ENCODE assay signal across 1 cellular context in genomic region chr19:48997972-48998371, GRCh38.
TF ChIP-seq lines count a peak whose summit lies in the region.

No MANE protein-coding gene starts in this region.

TF ChIP-seq in HepG2, 621 proteins besides CTCF, POLR2A, EP300 and RAD21 (continued from another document and continues in another):
- TF ChIP-seq, protein P1, sequence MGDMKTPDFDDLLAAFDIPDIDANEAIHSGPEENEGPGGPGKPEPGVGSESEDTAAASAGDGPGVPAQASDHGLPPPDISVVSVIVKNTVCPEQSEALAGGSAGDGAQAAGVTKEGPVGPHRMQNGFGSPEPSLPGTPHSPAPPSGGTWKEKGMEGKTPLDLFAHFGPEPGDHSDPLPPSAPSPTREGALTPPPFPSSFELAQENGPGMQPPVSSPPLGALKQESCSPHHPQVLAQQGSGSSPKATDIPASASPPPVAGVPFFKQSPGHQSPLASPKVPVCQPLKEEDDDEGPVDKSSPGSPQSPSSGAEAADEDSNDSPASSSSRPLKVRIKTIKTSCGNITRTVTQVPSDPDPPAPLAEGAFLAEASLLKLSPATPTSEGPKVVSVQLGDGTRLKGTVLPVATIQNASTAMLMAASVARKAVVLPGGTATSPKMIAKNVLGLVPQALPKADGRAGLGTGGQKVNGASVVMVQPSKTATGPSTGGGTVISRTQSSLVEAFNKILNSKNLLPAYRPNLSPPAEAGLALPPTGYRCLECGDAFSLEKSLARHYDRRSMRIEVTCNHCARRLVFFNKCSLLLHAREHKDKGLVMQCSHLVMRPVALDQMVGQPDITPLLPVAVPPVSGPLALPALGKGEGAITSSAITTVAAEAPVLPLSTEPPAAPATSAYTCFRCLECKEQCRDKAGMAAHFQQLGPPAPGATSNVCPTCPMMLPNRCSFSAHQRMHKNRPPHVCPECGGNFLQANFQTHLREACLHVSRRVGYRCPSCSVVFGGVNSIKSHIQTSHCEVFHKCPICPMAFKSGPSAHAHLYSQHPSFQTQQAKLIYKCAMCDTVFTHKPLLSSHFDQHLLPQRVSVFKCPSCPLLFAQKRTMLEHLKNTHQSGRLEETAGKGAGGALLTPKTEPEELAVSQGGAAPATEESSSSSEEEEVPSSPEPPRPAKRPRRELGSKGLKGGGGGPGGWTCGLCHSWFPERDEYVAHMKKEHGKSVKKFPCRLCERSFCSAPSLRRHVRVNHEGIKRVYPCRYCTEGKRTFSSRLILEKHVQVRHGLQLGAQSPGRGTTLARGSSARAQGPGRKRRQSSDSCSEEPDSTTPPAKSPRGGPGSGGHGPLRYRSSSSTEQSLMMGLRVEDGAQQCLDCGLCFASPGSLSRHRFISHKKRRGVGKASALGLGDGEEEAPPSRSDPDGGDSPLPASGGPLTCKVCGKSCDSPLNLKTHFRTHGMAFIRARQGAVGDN (CRISPR knock-in tag; IDR thresholded peaks at IDR 0.05): peak; percentile 59
- TF ChIP-seq SAFB2 (CRISPR knock-in tag; IDR thresholded peaks at IDR 0.05; ENCODE audit: borderline replicate concordance, low read depth) (no peak), CSRNP1 (CRISPR knock-in tag; IDR thresholded peaks at IDR 0.05) (no peak), NRL (CRISPR knock-in tag; IDR thresholded peaks at IDR 0.05; ENCODE audit: borderline replicate concordance) (no peak), ZNF589 (CRISPR knock-in tag; conservative IDR thresholded peaks at IDR 0.05) (no peak), GATA4 (IDR thresholded peaks at IDR 0.05; ENCODE audit: borderline replicate concordance, low read depth) (no peak), EZH2 (conservative IDR thresholded peaks at IDR 0.05; ENCODE audit: low read depth, low read length) (no peak), RFXANK (CRISPR knock-in tag; IDR thresholded peaks at IDR 0.05) (no peak), SP1 (IDR thresholded peaks at IDR 0.05) (no peak), SP1 (CRISPR knock-in tag; IDR thresholded peaks at IDR 0.05) (no peak), ZC3H4 (CRISPR knock-in tag; IDR thresholded peaks at IDR 0.05; ENCODE audit: borderline replicate concordance) (no peak), SMC3 (IDR thresholded peaks at IDR 0.05; ENCODE audit: low read length) (peak; percentile 25; the same call in 1 of the 2 replicates), IRX3 (CRISPR knock-in tag; IDR thresholded peaks at IDR 0.05; ENCODE audit: borderline replicate concordance, low read depth) (no peak), HNRNPUL1 (IDR thresholded peaks at IDR 0.05; ENCODE audit: low read depth, low read length) (no peak), ZZZ3 (CRISPR knock-in tag; IDR thresholded peaks at IDR 0.05; ENCODE audit: borderline replicate concordance) (no peak), ZNF7 (CRISPR knock-in tag; IDR thresholded peaks at IDR 0.05) (no peak), DMAP1 (CRISPR knock-in tag; IDR thresholded peaks at IDR 0.05) (no peak), TBX2 (CRISPR knock-in tag; IDR thresholded peaks at IDR 0.05; ENCODE audit: borderline replicate concordance) (peak; percentile 26; the same call in 1 of the 2 replicates), TEAD2 (CRISPR knock-in tag; IDR thresholded peaks at IDR 0.05) (no peak), HNRNPH1 (optimal IDR thresholded peaks at IDR 0.05; ENCODE audit: low read depth, low read length) (no peak), SSRP1 (CRISPR knock-in tag; IDR thresholded peaks at IDR 0.05) (no peak), CBX5 (CRISPR knock-in tag; IDR thresholded peaks at IDR 0.05; ENCODE audit: borderline replicate concordance) (0 out of 2 replicates have a peak, but pooled peaks have one; percentile 30), HNRNPLL (IDR thresholded peaks at IDR 0.05; ENCODE audit: low read depth, low read length, poor library complexity, severe bottlenecking) (no peak), SRSF9 (IDR thresholded peaks at IDR 0.05; ENCODE audit: borderline replicate concordance, insufficient read depth, low read depth, low read length, poor library complexity, severe bottlenecking) (no peak), ZNF547 (CRISPR knock-in tag; IDR thresholded peaks at IDR 0.05) (no peak), TCF7 (IDR thresholded peaks at IDR 0.05; ENCODE audit: low read depth) (no peak), MXI1 (IDR thresholded peaks at IDR 0.05; ENCODE audit: borderline replicate concordance, low read depth, low read length) (no peak), ZBTB46 (CRISPR knock-in tag; IDR thresholded peaks at IDR 0.05; ENCODE audit: borderline replicate concordance) (no peak), ERF (CRISPR knock-in tag; IDR thresholded peaks at IDR 0.05) (no peak), MAZ (IDR thresholded peaks at IDR 0.05; ENCODE audit: borderline replicate concordance, low read depth, low read length) (no peak), MAZ (CRISPR knock-in tag; IDR thresholded peaks at IDR 0.05; ENCODE audit: low read depth) (no peak), MEIS1 (CRISPR knock-in tag; IDR thresholded peaks at IDR 0.05; ENCODE audit: borderline replicate concordance) (no peak), CCDC6 (CRISPR knock-in tag; IDR thresholded peaks at IDR 0.05) (no peak), ATF7-NPFF (CRISPR knock-in tag; IDR thresholded peaks at IDR 0.05; ENCODE audit: low read depth) (no peak), ARNTL (CRISPR knock-in tag; IDR thresholded peaks at IDR 0.05) (no peak), MTA1 (CRISPR knock-in tag; IDR thresholded peaks at IDR 0.05; ENCODE audit: borderline replicate concordance) (no peak)
- TF ChIP-seq, protein P2, sequence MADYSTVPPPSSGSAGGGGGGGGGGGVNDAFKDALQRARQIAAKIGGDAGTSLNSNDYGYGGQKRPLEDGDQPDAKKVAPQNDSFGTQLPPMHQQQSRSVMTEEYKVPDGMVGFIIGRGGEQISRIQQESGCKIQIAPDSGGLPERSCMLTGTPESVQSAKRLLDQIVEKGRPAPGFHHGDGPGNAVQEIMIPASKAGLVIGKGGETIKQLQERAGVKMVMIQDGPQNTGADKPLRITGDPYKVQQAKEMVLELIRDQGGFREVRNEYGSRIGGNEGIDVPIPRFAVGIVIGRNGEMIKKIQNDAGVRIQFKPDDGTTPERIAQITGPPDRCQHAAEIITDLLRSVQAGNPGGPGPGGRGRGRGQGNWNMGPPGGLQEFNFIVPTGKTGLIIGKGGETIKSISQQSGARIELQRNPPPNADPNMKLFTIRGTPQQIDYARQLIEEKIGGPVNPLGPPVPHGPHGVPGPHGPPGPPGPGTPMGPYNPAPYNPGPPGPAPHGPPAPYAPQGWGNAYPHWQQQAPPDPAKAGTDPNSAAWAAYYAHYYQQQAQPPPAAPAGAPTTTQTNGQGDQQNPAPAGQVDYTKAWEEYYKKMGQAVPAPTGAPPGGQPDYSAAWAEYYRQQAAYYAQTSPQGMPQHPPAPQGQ (CRISPR knock-in tag; IDR thresholded peaks at IDR 0.05; ENCODE audit: borderline replicate concordance): no peak
- TF ChIP-seq, protein P3, sequence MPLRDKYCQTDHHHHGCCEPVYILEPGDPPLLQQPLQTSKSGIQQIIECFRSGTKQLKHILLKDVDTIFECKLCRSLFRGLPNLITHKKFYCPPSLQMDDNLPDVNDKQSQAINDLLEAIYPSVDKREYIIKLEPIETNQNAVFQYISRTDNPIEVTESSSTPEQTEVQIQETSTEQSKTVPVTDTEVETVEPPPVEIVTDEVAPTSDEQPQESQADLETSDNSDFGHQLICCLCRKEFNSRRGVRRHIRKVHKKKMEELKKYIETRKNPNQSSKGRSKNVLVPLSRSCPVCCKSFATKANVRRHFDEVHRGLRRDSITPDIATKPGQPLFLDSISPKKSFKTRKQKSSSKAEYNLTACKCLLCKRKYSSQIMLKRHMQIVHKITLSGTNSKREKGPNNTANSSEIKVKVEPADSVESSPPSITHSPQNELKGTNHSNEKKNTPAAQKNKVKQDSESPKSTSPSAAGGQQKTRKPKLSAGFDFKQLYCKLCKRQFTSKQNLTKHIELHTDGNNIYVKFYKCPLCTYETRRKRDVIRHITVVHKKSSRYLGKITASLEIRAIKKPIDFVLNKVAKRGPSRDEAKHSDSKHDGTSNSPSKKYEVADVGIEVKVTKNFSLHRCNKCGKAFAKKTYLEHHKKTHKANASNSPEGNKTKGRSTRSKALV (CRISPR knock-in tag; IDR thresholded peaks at IDR 0.05): no peak
- TF ChIP-seq, protein P4, sequence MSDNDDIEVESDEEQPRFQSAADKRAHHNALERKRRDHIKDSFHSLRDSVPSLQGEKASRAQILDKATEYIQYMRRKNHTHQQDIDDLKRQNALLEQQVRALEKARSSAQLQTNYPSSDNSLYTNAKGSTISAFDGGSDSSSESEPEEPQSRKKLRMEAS (IDR thresholded peaks at IDR 0.05): peak; percentile 24; the same call in 1 of the 2 replicates
- TF ChIP-seq, protein P5, sequence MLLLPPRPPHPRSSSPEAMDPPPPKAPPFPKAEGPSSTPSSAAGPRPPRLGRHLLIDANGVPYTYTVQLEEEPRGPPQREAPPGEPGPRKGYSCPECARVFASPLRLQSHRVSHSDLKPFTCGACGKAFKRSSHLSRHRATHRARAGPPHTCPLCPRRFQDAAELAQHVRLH (CRISPR knock-in tag; IDR thresholded peaks at IDR 0.05; ENCODE audit: borderline replicate concordance, low read depth): no peak
- TF ChIP-seq, protein P6, sequence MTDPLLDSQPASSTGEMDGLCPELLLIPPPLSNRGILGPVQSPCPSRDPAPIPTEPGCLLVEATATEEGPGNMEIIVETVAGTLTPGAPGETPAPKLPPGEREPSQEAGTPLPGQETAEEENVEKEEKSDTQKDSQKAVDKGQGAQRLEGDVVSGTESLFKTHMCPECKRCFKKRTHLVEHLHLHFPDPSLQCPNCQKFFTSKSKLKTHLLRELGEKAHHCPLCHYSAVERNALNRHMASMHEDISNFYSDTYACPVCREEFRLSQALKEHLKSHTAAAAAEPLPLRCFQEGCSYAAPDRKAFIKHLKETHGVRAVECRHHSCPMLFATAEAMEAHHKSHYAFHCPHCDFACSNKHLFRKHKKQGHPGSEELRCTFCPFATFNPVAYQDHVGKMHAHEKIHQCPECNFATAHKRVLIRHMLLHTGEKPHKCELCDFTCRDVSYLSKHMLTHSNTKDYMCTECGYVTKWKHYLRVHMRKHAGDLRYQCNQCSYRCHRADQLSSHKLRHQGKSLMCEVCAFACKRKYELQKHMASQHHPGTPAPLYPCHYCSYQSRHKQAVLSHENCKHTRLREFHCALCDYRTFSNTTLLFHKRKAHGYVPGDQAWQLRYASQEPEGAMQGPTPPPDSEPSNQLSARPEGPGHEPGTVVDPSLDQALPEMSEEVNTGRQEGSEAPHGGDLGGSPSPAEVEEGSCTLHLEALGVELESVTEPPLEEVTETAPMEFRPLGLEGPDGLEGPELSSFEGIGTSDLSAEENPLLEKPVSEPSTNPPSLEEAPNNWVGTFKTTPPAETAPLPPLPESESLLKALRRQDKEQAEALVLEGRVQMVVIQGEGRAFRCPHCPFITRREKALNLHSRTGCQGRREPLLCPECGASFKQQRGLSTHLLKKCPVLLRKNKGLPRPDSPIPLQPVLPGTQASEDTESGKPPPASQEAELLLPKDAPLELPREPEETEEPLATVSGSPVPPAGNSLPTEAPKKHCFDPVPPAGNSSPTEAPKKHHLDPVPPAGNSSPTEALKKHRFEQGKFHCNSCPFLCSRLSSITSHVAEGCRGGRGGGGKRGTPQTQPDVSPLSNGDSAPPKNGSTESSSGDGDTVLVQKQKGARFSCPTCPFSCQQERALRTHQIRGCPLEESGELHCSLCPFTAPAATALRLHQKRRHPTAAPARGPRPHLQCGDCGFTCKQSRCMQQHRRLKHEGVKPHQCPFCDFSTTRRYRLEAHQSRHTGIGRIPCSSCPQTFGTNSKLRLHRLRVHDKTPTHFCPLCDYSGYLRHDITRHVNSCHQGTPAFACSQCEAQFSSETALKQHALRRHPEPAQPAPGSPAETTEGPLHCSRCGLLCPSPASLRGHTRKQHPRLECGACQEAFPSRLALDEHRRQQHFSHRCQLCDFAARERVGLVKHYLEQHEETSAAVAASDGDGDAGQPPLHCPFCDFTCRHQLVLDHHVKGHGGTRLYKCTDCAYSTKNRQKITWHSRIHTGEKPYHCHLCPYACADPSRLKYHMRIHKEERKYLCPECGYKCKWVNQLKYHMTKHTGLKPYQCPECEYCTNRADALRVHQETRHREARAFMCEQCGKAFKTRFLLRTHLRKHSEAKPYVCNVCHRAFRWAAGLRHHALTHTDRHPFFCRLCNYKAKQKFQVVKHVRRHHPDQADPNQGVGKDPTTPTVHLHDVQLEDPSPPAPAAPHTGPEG (CRISPR knock-in tag; IDR thresholded peaks at IDR 0.05): no peak
